In genomic region chr12:28237423-28237822, GRCh38 we compare ENCODE assay signal across 15 cellular contexts. TPM values are rescaled to one million over a fixed set of nuclear protein-coding genes. Genes with fewer than 3 reads are reported as not detected.
DNase-seq lines count a peak whose midpoint lies in the region; ATAC-seq and TF ChIP-seq lines count a peak whose summit lies in the region.
"Had no signal": no experiment of that assay in that cellular context is flagged by ENCODE, and none has a peak within 500 bp of the region (broad histone marks: within the 10 kb centered on the region; RNA-seq: fewer than 3 reads in every experiment).

No MANE protein-coding gene starts in this region.

- peaks cover 4% of the 10 kb centered on the region; the same call in 1 of the 2 replicates for H3K9me3 ChIP-seq in Caco-2
- H3K9me3 ChIP-seq in Loucy (ENCODE audit: insufficient read depth, low read depth, low read length), result no peaks in the 10 kb centered on the region
- H3K9me3 ChIP-seq in CD8-positive, alpha-beta T cell (ENCODE audit: low read length), result no peaks in the 10 kb centered on the region
- H3K9me3 ChIP-seq: suprapubic skin had no signal

- H3F3A ChIP-seq in Loucy (ENCODE audit: low read depth), result 0 out of 2 replicates have a peak, but pooled peaks cover 2% of the 10 kb centered on the region

- no peaks in the 10 kb centered on the region for H3K9me3 Mint-ChIP-seq in Caco-2 (ENCODE audit: unreplicated experiment)
- no peaks in the 10 kb centered on the region for H3K9me3 Mint-ChIP-seq in CD8-positive, alpha-beta T cell
- H3K9me3 Mint-ChIP-seq: natural killer cell treated with Interleukin-12 subunit alpha and Interleukin-12 subunit beta and Interleukin-15 and Interleukin-18, amount 100 ng/mL, for 72 hours; T-helper 2 cell treated with Interferon-gamma antibody and Interleukin-4, amounts not matched to agents 5 μg/mL and 100 μg/mL, for 36 hours had no signal

- no peak overlapping the region for H3K4me2 ChIP-seq in Loucy (ENCODE audit: low read depth, low read length, poor library complexity, severe bottlenecking)

- H3K36me3 ChIP-seq in Caco-2 (ENCODE audit: control insufficient read depth, insufficient read depth, low read length), result no peaks in the 10 kb centered on the region
- no peaks in the 10 kb centered on the region; the same call in 1 of the 2 replicates for H3K36me3 ChIP-seq in Loucy (ENCODE audit: insufficient read depth, low read length)
- no peaks in the 10 kb centered on the region for H3K36me3 ChIP-seq in CD8-positive, alpha-beta T cell (ENCODE audit: insufficient read depth, low read length)
- H3K36me3 ChIP-seq: suprapubic skin had no signal

- CTCF ChIA-PET in Caco-2 (lab: Charles Lee), result no interaction called here
- CTCF ChIA-PET in CD8-positive, alpha-beta T cell (lab: Charles Lee), result no interaction called here

- no peaks in the 10 kb centered on the region for H3K4me1 ChIP-seq in Caco-2
- H3K4me1 ChIP-seq in Loucy (ENCODE audit: insufficient read depth, low read length, poor library complexity, severe bottlenecking), result peaks cover 21% of the 10 kb centered on the region
- no peaks in the 10 kb centered on the region for H3K4me1 ChIP-seq in CD8-positive, alpha-beta T cell (ENCODE audit: insufficient read depth, low read length)

- no peak overlapping the region for H3K27ac ChIP-seq in CD8-positive, alpha-beta T cell (ENCODE audit: low read depth, low read length)
- H3K27ac ChIP-seq: HL-60, suprapubic skin had no signal

- H3K27me3 ChIP-seq in Caco-2 (replicated peaks; ENCODE audit: control insufficient read depth, insufficient read depth, low read length) (no peaks in the 10 kb centered on the region), Loucy (ENCODE audit: insufficient read depth, low read length, poor library complexity, severe bottlenecking) (no peaks in the 10 kb centered on the region)
- no peaks in the 10 kb centered on the region for H3K27me3 ChIP-seq in CD8-positive, alpha-beta T cell (ENCODE audit: insufficient read depth, low read length)
- H3K27me3 ChIP-seq: suprapubic skin had no signal

- H3K4me3 ChIP-seq in Caco-2 (ENCODE audit: low read depth, low read length), result no peak overlapping the region
- no peak overlapping the region for H3K4me3 ChIP-seq in Loucy (ENCODE audit: low read length, poor library complexity, severe bottlenecking)
- no peak overlapping the region for H3K4me3 ChIP-seq in cardiac fibroblast (replicated peaks in 1 of 2; ENCODE audit: low read depth in 2 of 2, low read length in 2 of 2)
- H3K4me3 ChIP-seq in CD8-positive, alpha-beta T cell (ENCODE audit: low read depth, low read length), result no peak overlapping the region
- H3K4me3 ChIP-seq: suprapubic skin had no signal

- peak; percentile 34 for ATAC-seq in left lobe of liver
- ATAC-seq in CD8-positive, alpha-beta T cell, result no peak
- no peak for ATAC-seq in HG03457 (IDR thresholded peaks at IDR 0.05; ENCODE audit: unreplicated experiment)
- ATAC-seq: natural killer cell treated with Interleukin-12 subunit alpha and Interleukin-12 subunit beta and Interleukin-15 and Interleukin-18, amount 100 ng/mL, for 72 hours had no signal

- H3K9me2 ChIP-seq in Loucy (replicated peaks; ENCODE audit: low read depth, low read length), result no peaks in the 10 kb centered on the region

- DNase-seq in Caco-2 (peak in 1 of 2 experiments; percentile 33), cardiac fibroblast (ENCODE audit: low read depth in 2 of 2) (peak in 1 of 2 donors; percentile 24), left lobe of liver (ENCODE audit: low spot score) (no peak), GDM1 (lab: John Stamatoyannopoulos, UW) (no peak), NOMO-1 treated with dmso at 0.1 percent for 144 hours (lab: John Stamatoyannopoulos, UW; ENCODE audit: unreplicated experiment) (no peak)
- DNase-seq in CD8-positive, alpha-beta T cell, result no peak
- DNase-seq: activated naive CD4-positive, alpha-beta T cell treated with anti-CD3 and anti-CD28 coated beads, Interleukin-2, amount 50 U/mL, for 16 hours; MV-4-11; NCI-H446 had no signal

- H4K20me1 ChIP-seq in Loucy (ENCODE audit: insufficient read depth, low read length, poor library complexity, severe bottlenecking), result no peaks in the 10 kb centered on the region

- TF ChIP-seq CTCF in Caco-2 (IDR thresholded peaks at IDR 0.05; ENCODE audit: insufficient read depth in 1 of 2, low read depth in 1 of 2, low read length in 1 of 2, severe bottlenecking in 1 of 2, unreplicated experiment in 1 of 2) (peak; percentile 43 to 60), Loucy (conservative IDR thresholded peaks at IDR 0.05; ENCODE audit: low read length) (peak; percentile 34), cardiac fibroblast (IDR thresholded peaks at IDR 0.05; ENCODE audit: low read depth, low read length) (peak; percentile 47)
- no peak for TF ChIP-seq CTCF in CD8-positive, alpha-beta T cell (IDR thresholded peaks at IDR 0.05)

- intact Hi-C loops in Caco-2 (cut with micrococcal nuclease; ENCODE audit: unreplicated experiment), result no loop called here
- intact Hi-C loops in CD8-positive, alpha-beta T cell (cut with DNase I, micrococcal nuclease), result no loop called here

- no peaks in the 10 kb centered on the region for H3K27me3 Mint-ChIP-seq in Caco-2 (ENCODE audit: insufficient read depth, unreplicated experiment)
- H3K27me3 Mint-ChIP-seq in CD8-positive, alpha-beta T cell (ENCODE audit: low read depth), result no peaks in the 10 kb centered on the region
- H3K27me3 Mint-ChIP-seq: natural killer cell treated with Interleukin-12 subunit alpha and Interleukin-12 subunit beta and Interleukin-15 and Interleukin-18, amount 100 ng/mL, for 72 hours had no signal

- peaks cover 43% of the 10 kb centered on the region; the same call in 1 of the 2 replicates for H3K79me2 ChIP-seq in Loucy (ENCODE audit: insufficient read depth, low read length)

- H3K4me3 Mint-ChIP-seq in Caco-2 (ENCODE audit: unreplicated experiment), result no peak overlapping the region
- no peak overlapping the region for H3K4me3 Mint-ChIP-seq in CD8-positive, alpha-beta T cell
- H3K4me3 Mint-ChIP-seq: natural killer cell treated with Interleukin-12 subunit alpha and Interleukin-12 subunit beta and Interleukin-15 and Interleukin-18, amount 100 ng/mL, for 72 hours; T-helper 2 cell treated with Interferon-gamma antibody and Interleukin-4, amounts not matched to agents 5 μg/mL and 100 μg/mL, for 36 hours had no signal

- H2AFZ ChIP-seq in Loucy (ENCODE audit: low read length), result no peak overlapping the region

- no peak overlapping the region for H3K9ac ChIP-seq in Loucy (ENCODE audit: low read depth, low read length, poor library complexity, severe bottlenecking)

- H3K36me3 Mint-ChIP-seq in Caco-2 (ENCODE audit: insufficient read depth, unreplicated experiment), result no peaks in the 10 kb centered on the region
- peaks cover 5% of the 10 kb centered on the region for H3K36me3 Mint-ChIP-seq in CD8-positive, alpha-beta T cell
- H3K36me3 Mint-ChIP-seq: natural killer cell treated with Interleukin-12 subunit alpha and Interleukin-12 subunit beta and Interleukin-15 and Interleukin-18, amount 100 ng/mL, for 72 hours had no signal

- H3K27ac Mint-ChIP-seq in Caco-2 (ENCODE audit: unreplicated experiment), result no peak overlapping the region
- H3K27ac Mint-ChIP-seq in CD8-positive, alpha-beta T cell, result no peak overlapping the region
- H3K27ac Mint-ChIP-seq: natural killer cell treated with Interleukin-12 subunit alpha and Interleukin-12 subunit beta and Interleukin-15 and Interleukin-18, amount 100 ng/mL, for 72 hours; T-helper 2 cell treated with Interferon-gamma antibody and Interleukin-4, amounts not matched to agents 5 μg/mL and 100 μg/mL, for 36 hours had no signal

- POLR2A ChIA-PET in Caco-2 (lab: Charles Lee), result no interaction called here
- POLR2A ChIA-PET in CD8-positive, alpha-beta T cell (lab: Charles Lee), result no interaction called here

- BruUV-seq in Caco-2 (replicated peaks; lab: Mats Ljungman, UMichigan), result no TSS peak

- no peaks in the 10 kb centered on the region for H3K4me1 Mint-ChIP-seq in Caco-2 (ENCODE audit: low read depth, unreplicated experiment)
- H3K4me1 Mint-ChIP-seq in CD8-positive, alpha-beta T cell (ENCODE audit: low read depth), result peaks cover 25% of the 10 kb centered on the region

RNA-seq across cellular contexts. Expression of gene CCDC91, which starts 47.2 kb away (rescaled TPM):
- total RNA-seq in Caco-2 (2022), result 21.2 and 21.6 TPM in 2 replicates
- 11.9 TPM for total RNA-seq in left lobe of liver
- total RNA-seq in CD8-positive, alpha-beta T cell, result 10 to 100 TPM; 54.3 to 63.1 TPM
